15 cellular contexts compared by ENCODE assay signal in the genomic region with DNA sequence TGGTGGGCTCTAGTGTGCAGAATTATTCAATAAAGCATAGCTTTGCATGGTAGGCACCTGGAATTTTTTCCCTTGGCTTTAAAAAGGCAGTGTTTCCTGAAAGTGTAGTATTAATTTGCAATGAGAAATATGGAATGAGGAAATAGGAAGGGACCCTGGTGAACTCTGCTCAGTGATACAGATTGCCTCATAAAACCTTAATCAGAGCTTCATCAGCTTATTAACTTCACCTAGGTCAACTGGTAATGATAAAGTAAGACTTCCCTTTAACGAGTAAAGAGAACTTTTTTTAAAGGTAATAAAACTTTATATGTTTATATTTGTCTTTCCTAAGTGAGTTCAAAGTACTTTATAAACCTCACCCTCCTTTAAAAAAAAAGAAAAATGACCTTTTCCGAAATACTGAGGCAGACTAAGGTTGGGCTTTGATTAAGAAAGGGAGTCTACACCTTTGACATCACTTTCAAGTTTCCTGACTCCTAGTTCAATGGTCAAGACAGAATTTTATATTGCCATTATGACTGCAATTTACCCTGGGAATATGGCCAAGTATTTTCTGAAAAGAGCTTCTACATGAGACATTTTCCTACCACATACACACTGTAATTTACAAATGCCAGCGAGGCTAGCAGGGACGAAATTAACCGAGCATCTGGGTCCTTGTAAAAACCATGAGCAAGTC.
"Had no signal": no experiment of that assay in that cellular context is flagged by ENCODE, and none has a peak within 500 bp of the region (broad histone marks: within the 10 kb centered on the region; RNA-seq: fewer than 3 reads in every experiment).

No MANE protein-coding gene starts in this region.

- H3K27me3 Mint-ChIP-seq: activated CD8-positive, alpha-beta memory T cell treated with anti-CD3 and anti-CD28 coated beads, Interleukin-2, amount 10 ng/mL, durations not matched to agents 7 days and 5 days; activated naive CD8-positive, alpha-beta T cell; naive thymus-derived CD8-positive, alpha-beta T cell; stimulated activated memory B cell treated with anti-CD40 and anti-IgM and Interleukin-4, amounts not matched to agents 10 μg/mL and 1 μg/mL and 100 μg/mL, for 72 hours had no signal

- H3K9me3 Mint-ChIP-seq: stimulated activated memory B cell treated with anti-CD40 and anti-IgM and Interleukin-4, amounts not matched to agents 10 μg/mL and 1 μg/mL and 100 μg/mL, for 72 hours had no signal

- H3K4me3 Mint-ChIP-seq: activated CD8-positive, alpha-beta memory T cell treated with anti-CD3 and anti-CD28 coated beads, Interleukin-2, amount 10 ng/mL, durations not matched to agents 7 days and 5 days; activated naive CD8-positive, alpha-beta T cell; naive thymus-derived CD8-positive, alpha-beta T cell; stimulated activated memory B cell treated with anti-CD40 and anti-IgM and Interleukin-4, amounts not matched to agents 10 μg/mL and 1 μg/mL and 100 μg/mL, for 72 hours had no signal

- H3K36me3 Mint-ChIP-seq: activated CD8-positive, alpha-beta memory T cell treated with anti-CD3 and anti-CD28 coated beads, Interleukin-2, amount 10 ng/mL, durations not matched to agents 7 days and 5 days; activated naive CD8-positive, alpha-beta T cell; naive thymus-derived CD8-positive, alpha-beta T cell; stimulated activated memory B cell treated with anti-CD40 and anti-IgM and Interleukin-4, amounts not matched to agents 10 μg/mL and 1 μg/mL and 100 μg/mL, for 72 hours had no signal

- H3K27ac Mint-ChIP-seq: activated CD8-positive, alpha-beta memory T cell treated with anti-CD3 and anti-CD28 coated beads, Interleukin-2, amount 10 ng/mL, durations not matched to agents 7 days and 5 days; activated naive CD8-positive, alpha-beta T cell; naive thymus-derived CD8-positive, alpha-beta T cell; stimulated activated memory B cell treated with anti-CD40 and anti-IgM and Interleukin-4, amounts not matched to agents 10 μg/mL and 1 μg/mL and 100 μg/mL, for 72 hours had no signal

- DNase-seq: activated CD4-positive, alpha-beta T cell treated with anti-CD3 and anti-CD28 coated beads for 1 hour; activated CD4-positive, alpha-beta T cell treated with anti-CD3 and anti-CD28 coated beads, Interleukin-2, amount 50 U/mL, for 48 hours; activated CD8-positive, alpha-beta memory T cell treated with anti-CD3 and anti-CD28 coated beads, Interleukin-2, amount 10 ng/mL, durations not matched to agents 7 days and 5 days; activated gamma-delta T cell; activated T-cell treated with anti-CD3 and anti-CD28 coated beads, Interleukin-2, amount 50 U/mL, for 48 hours; dorsolateral prefrontal cortex; foreskin fibroblast; left cardiac atrium; naive thymus-derived CD8-positive, alpha-beta T cell; posterior cingulate gyrus; substantia nigra; T-helper 9 cell; upper lobe of left lung had no signal

- H3K4me1 Mint-ChIP-seq: activated CD8-positive, alpha-beta memory T cell treated with anti-CD3 and anti-CD28 coated beads, Interleukin-2, amount 10 ng/mL, durations not matched to agents 7 days and 5 days; naive thymus-derived CD8-positive, alpha-beta T cell; stimulated activated memory B cell treated with anti-CD40 and anti-IgM and Interleukin-4, amounts not matched to agents 10 μg/mL and 1 μg/mL and 100 μg/mL, for 72 hours had no signal
